ENCODE assay signal across 19 cellular contexts in the genomic region with DNA sequence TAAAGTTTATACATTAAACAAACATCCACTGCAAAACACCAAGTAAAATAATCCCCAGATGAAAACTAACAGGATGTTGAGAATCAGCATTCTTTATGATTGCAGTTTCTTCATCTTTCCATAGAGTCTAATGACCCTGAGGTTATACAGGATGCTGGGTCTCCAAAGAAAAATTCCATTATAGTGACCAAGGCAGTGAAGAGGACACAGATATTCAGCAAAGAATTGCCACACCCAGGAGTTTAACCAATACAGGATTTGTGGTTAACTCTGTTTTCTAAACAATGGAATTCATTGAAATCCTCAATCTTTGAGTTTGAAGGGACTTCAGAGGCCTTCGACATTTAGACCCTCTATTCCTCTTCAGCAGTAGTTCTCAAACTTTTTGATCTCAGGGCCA.
DNase-seq lines count a peak whose midpoint lies in the region; ATAC-seq, FAIRE-seq and TF ChIP-seq lines count a peak whose summit lies in the region.
"Had no signal": no experiment of that assay in that cellular context is flagged by ENCODE, and none has a peak within 500 bp of the region (broad histone marks: within the 10 kb centered on the region; RNA-seq: fewer than 3 reads in every experiment).

No MANE protein-coding gene starts in this region.

- H3K9me3 ChIP-seq in mammary epithelial cell (replicated peaks; ENCODE audit: insufficient read depth, low read length) (no peaks in the 10 kb centered on the region), breast epithelium (no peaks in the 10 kb centered on the region), adipocyte (ENCODE audit: control insufficient read depth, low read length) (no peaks in the 10 kb centered on the region), small intestine (ENCODE audit: control insufficient read depth, low read depth) (no peaks in the 10 kb centered on the region)

- peaks cover 45% of the 10 kb centered on the region for H3K4me1 ChIP-seq in mammary epithelial cell (ENCODE audit: insufficient read depth, low read length)
- no peaks in the 10 kb centered on the region for H3K4me1 ChIP-seq in breast epithelium
- H3K4me1 ChIP-seq in adipocyte (ENCODE audit: control insufficient read depth, insufficient read depth, low read length): peaks cover 17% of the 10 kb centered on the region
- no peaks in the 10 kb centered on the region for H3K4me1 ChIP-seq in small intestine (ENCODE audit: control insufficient read depth in 2 of 2, insufficient read depth in 1 of 2, low read depth in 1 of 2, low read length in 1 of 2)

- DNase-seq in mammary epithelial cell (peak; percentile 49), breast epithelium (ENCODE audit: low spot score in 2 of 2) (no peak), adipocyte (ENCODE audit: low read depth) (peak; percentile 52), fibroblast of the aortic adventitia (ENCODE audit: low read depth) (peak; percentile 20), urothelium cell line (ENCODE audit: low spot score) (peak; percentile 19), small intestine (no peak), NCI-H1417 (lab: John Stamatoyannopoulos, UW) (no peak)
- DNase-seq: activated gamma-delta T cell; aorta; CD8-positive, alpha-beta T cell; naive thymus-derived CD8-positive, alpha-beta T cell; NCI-H1694 treated with DMSO at 0.1 percent for 48 hours; NCI-H446; posterior cingulate gyrus; SHP77 treated with DMSO at 0.1 percent for 48 hours; stimulated activated naive CD4-positive, alpha-beta T cell treated with Interleukin-2 at 50 U/mL for 16 hours had no signal

- H3K9ac ChIP-seq in mammary epithelial cell (ENCODE audit: insufficient read depth, low read length) (no peak overlapping the region), adipocyte (ENCODE audit: low read length) (no peak overlapping the region)

- no peak for ATAC-seq in HG03432 (IDR thresholded peaks at IDR 0.05; ENCODE audit: unreplicated experiment)
- ATAC-seq: activated CD4-positive, CD25-positive, alpha-beta regulatory T cell treated with anti-CD3 and anti-CD28 coated beads, Interleukin-2, amount 50 U/mL, for 24 hours; CD8-positive, alpha-beta T cell; naive thymus-derived CD8-positive, alpha-beta T cell had no signal

- H3K4me3 ChIP-seq in mammary epithelial cell (replicated peaks in 1 of 3; ENCODE audit: insufficient read depth in 1 of 3, low read depth in 2 of 3, low read length in 3 of 3) (no peak overlapping the region), breast epithelium (no peak overlapping the region), adipocyte (ENCODE audit: low read length) (no peak overlapping the region), fibroblast of the aortic adventitia (ENCODE audit: low read depth, low read length) (no peak overlapping the region), small intestine (ENCODE audit: low read depth in 1 of 2, low read length in 2 of 2) (no peak overlapping the region)

- no peaks in the 10 kb centered on the region for H3K79me2 ChIP-seq in mammary epithelial cell (ENCODE audit: insufficient read depth, low read length)

- H3K27me3 ChIP-seq in mammary epithelial cell (ENCODE audit: insufficient read depth, low read length) (no peaks in the 10 kb centered on the region), breast epithelium (peaks cover 0 to 50% of the 10 kb centered on the region in 2 donors), adipocyte (replicated peaks; ENCODE audit: control insufficient read depth, insufficient read depth, low read length) (peaks cover 11% of the 10 kb centered on the region), small intestine (ENCODE audit: control insufficient read depth in 2 of 2, insufficient read depth in 2 of 2, low read length in 2 of 2) (no peaks in the 10 kb centered on the region)

- no peak overlapping the region for H2AFZ ChIP-seq in mammary epithelial cell (ENCODE audit: low read depth, low read length)

- CTCF ChIA-PET in mammary epithelial cell (lab: Charles Lee; ENCODE audit: low non-redundant PET): no interaction called here

- H3K27ac ChIP-seq in mammary epithelial cell (ENCODE audit: insufficient read depth, low read depth, low read length) (peak overlapping the region; percentile 85), breast epithelium (no peak overlapping the region), small intestine (ENCODE audit: low read depth in 1 of 2, low read length in 1 of 2) (no peak overlapping the region)
- H3K27ac ChIP-seq: 22Rv1 had no signal

- no peaks in the 10 kb centered on the region for H4K20me1 ChIP-seq in mammary epithelial cell (ENCODE audit: insufficient read depth, low read length)

- peak overlapping the region; percentile 19 for H3K4me2 ChIP-seq in mammary epithelial cell (ENCODE audit: insufficient read depth, low read depth, low read length)

- TF ChIP-seq POLR2A in breast epithelium (IDR thresholded peaks at IDR 0.05): no peak

- in situ Hi-C loops in mammary epithelial cell (cut with MboI; ENCODE audit: low sequenced_read_pairs in 2 of 2): no loop called here

- H3K36me3 ChIP-seq in mammary epithelial cell (ENCODE audit: insufficient read depth, low read length): no peaks in the 10 kb centered on the region
- H3K36me3 ChIP-seq in breast epithelium: no peaks in the 10 kb centered on the region
- H3K36me3 ChIP-seq in adipocyte (ENCODE audit: control insufficient read depth, insufficient read depth, low read length, severe bottlenecking): no peaks in the 10 kb centered on the region
- no peaks in the 10 kb centered on the region for H3K36me3 ChIP-seq in small intestine (ENCODE audit: control insufficient read depth in 2 of 2, insufficient read depth in 2 of 2, low read length in 2 of 2)

- TF ChIP-seq CTCF in mammary epithelial cell (conservative IDR thresholded peaks at IDR 0.05 in 1 of 2, IDR thresholded peaks at IDR 0.05 in 1 of 2; ENCODE audit: extremely low read depth in 1 of 2, insufficient read depth in 1 of 2, low read depth in 1 of 2, low read length in 2 of 2) (no peak), breast epithelium (IDR thresholded peaks at IDR 0.05) (no peak), fibroblast of the aortic adventitia (IDR thresholded peaks at IDR 0.05; ENCODE audit: insufficient read depth, low read length) (no peak)

- dilution Hi-C loops in mammary epithelial cell (cut with HindIII; ENCODE audit: low sequenced_read_pairs): no loop called here

- 0% methylated on average over 1 of the region's 1 CpG for WGBS in mammary epithelial cell (ENCODE audit: low coverage, missing lambda C conversion rate)
- WGBS in small intestine, 3 donors: 64 to 83% (median 82%) methylated on average over 1 of the region's 1 CpG

- intact Hi-C loops in mammary epithelial cell (cut with micrococcal nuclease): no loop called here
- intact Hi-C loops in breast epithelium (cut with DNase I; ENCODE audit: low total_unique reads): no loop called here

- no TSS peak for BruUV-seq in mammary epithelial cell (replicated peaks; lab: Mats Ljungman, UMichigan)

- no peak for FAIRE-seq in urothelium cell line (lab: Jason Lieb, UNC)
- FAIRE-seq in small intestine (lab: Jason Lieb, UNC): no peak

Comparison
In these comparisons a context has a peak if more than half of its experiments do, and no peak if none do; other contexts are left out.
1. DNase-seq: peak in mammary epithelial cell (single experiment), adipocyte (single experiment), fibroblast of the aortic adventitia (single experiment) and urothelium cell line (single experiment); none in breast epithelium (0 of 2), small intestine (single experiment) and NCI-H1417 (0 of 3).